In genomic region chr6:131627724-131628682, GRCh38 we compare ENCODE assay signal across 8 cellular contexts. TPM values are rescaled to one million over a fixed set of nuclear protein-coding genes. Genes with fewer than 3 reads are reported as not detected.
A peak's percentile ranks its signal among the peaks of the same experiment; 100 is the strongest.
DNase-seq lines count a peak whose midpoint lies in the region; ATAC-seq and TF ChIP-seq lines count a peak whose summit lies in the region.

MED23 (minus strand) TSS chr6:131628242; CDS start chr6:131628049, 193 bp downstream.

- peaks cover 10% of the 10 kb centered on the region for H3K36me3 Mint-ChIP-seq in activated CD4-positive, alpha-beta T cell treated with anti-CD3 and anti-CD28 coated beads for 36 hours (ENCODE audit: low read depth)

- H3K4me3 ChIP-seq in BJ (ENCODE audit: low read depth, low read length) = peak within 1 kb of the TSS; percentile 74
- H3K4me3 ChIP-seq in choroid plexus epithelial cell (ENCODE audit: low read depth, low read length) = peak within 1 kb of the TSS; percentile 86

- no peaks in the 10 kb centered on the region for H3K27me3 ChIP-seq in BJ (ENCODE audit: control insufficient read depth, insufficient read depth, low read length)

- TF ChIP-seq CTCF in BJ (IDR thresholded peaks at IDR 0.05; ENCODE audit: insufficient read depth, low read depth, low read length) = peak; percentile 100
- TF ChIP-seq CTCF in choroid plexus epithelial cell (conservative IDR thresholded peaks at IDR 0.05; ENCODE audit: low read depth, low read length) = peak; percentile 97

- peak within 1 kb of the TSS; percentile 86 for H3K4me3 Mint-ChIP-seq in activated CD4-positive, alpha-beta T cell treated with anti-CD3 and anti-CD28 coated beads for 36 hours

- H3K36me3 ChIP-seq in BJ (ENCODE audit: control insufficient read depth, insufficient read depth, low read length) = peaks cover 3% of the 10 kb centered on the region; the same call in 1 of the 2 replicates

- DNase-seq in BJ (ENCODE audit: low read depth) (peak; percentile 61), GM19238 (ENCODE audit: insufficient read length, low spot score) (peak; percentile 61), NCI-H510A treated with DMSO at 0.1 percent for 48 hours (lab: John Stamatoyannopoulos, UW) (peak; percentile 80), choroid plexus epithelial cell (ENCODE audit: low read depth) (peak; percentile 97), kidney glomerular epithelial cell (lab: John Stamatoyannopoulos, UW) (peak; percentile 88)
- peak; percentile 97 for DNase-seq in activated CD4-positive, alpha-beta T cell treated with anti-CD3 and anti-CD28 coated beads for 36 hours
- peak; percentile 85 to 97 for DNase-seq in stimulated activated CD4-positive, alpha-beta T cell treated with anti-CD3 and anti-CD28 coated beads, Interleukin-1b, Interleukin-23, amount 100 ng/mL, for 1 hour (ENCODE audit: low read depth in 2 of 2)

- H3K9me3 Mint-ChIP-seq in activated CD4-positive, alpha-beta T cell treated with anti-CD3 and anti-CD28 coated beads for 36 hours (ENCODE audit: low read depth) = no peaks in the 10 kb centered on the region

- CTCF ChIA-PET in BJ (lab: Yijun Ruan, JAX) = interaction anchor here (0.6 to 3.2 kb wide), 32 partner anchors 8 to 1533 kb away, joined by 3 to 39 read pairs (median 4); partner anchors contain the start of gene ENPP3
- CTCF ChIA-PET in activated CD4-positive, alpha-beta T cell treated with anti-CD3 and anti-CD28 coated beads for 36 hours (lab: Charles Lee) = interaction anchor here (0.6 to 3.1 kb wide), 41 partner anchors 9 to 1498 kb away, joined by 3 to 24 read pairs (median 4); partner anchors contain the start of genes ARG1, ENPP3 and SLC18B1

- ATAC-seq in HG03442 (IDR thresholded peaks at IDR 0.05; ENCODE audit: unreplicated experiment) = peak; percentile 98
- peak; percentile 87 for ATAC-seq in activated CD4-positive, alpha-beta T cell treated with anti-CD3 and anti-CD28 coated beads for 36 hours

- H3K4me1 Mint-ChIP-seq in activated CD4-positive, alpha-beta T cell treated with anti-CD3 and anti-CD28 coated beads for 36 hours = peaks cover 27% of the 10 kb centered on the region

- peak within 1 kb of the TSS; percentile 92 for H3K27ac Mint-ChIP-seq in activated CD4-positive, alpha-beta T cell treated with anti-CD3 and anti-CD28 coated beads for 36 hours

- no peaks in the 10 kb centered on the region for H3K27me3 Mint-ChIP-seq in activated CD4-positive, alpha-beta T cell treated with anti-CD3 and anti-CD28 coated beads for 36 hours

- POLR2A ChIA-PET in BJ (lab: Charles Lee) = no interaction called here
- POLR2A ChIA-PET in activated CD4-positive, alpha-beta T cell treated with anti-CD3 and anti-CD28 coated beads for 36 hours (lab: Charles Lee) = interaction anchor here (0.6 to 1.2 kb wide), 3 partner anchors 14 to 25 kb away, joined by 3 to 5 read pairs (median 4); no protein-coding TSS in a partner anchor

- intact Hi-C loops in activated CD4-positive, alpha-beta T cell treated with anti-CD3 and anti-CD28 coated beads for 36 hours (cut with DNase I, micrococcal nuclease) = loop anchor here (1.0 to 5.0 kb wide), 10 partner anchors 59 to 1184 kb away; partner anchors contain the start of genes AKAP7 (in 1 of the 2) and RPS12 (in 1 of the 2)

RNA-seq across cellular contexts. Expression of gene MED23, which starts in this region (rescaled TPM):
- polyA plus RNA-seq in BJ (2011; rRNA removed) = 16.5 and 28.5 TPM in 2 replicates
- 17.3 and 22.8 TPM in 2 replicates for polyA minus RNA-seq in BJ (2011; rRNA and poly(A)+ RNA removed)
- 10 to 100 TPM; 23.9 to 26.0 TPM for total RNA-seq in activated CD4-positive, alpha-beta T cell treated with anti-CD3 and anti-CD28 coated beads for 36 hours

Comparison
In these comparisons a context has a peak if more than half of its experiments do, and no peak if none do; other contexts are left out.
1. Peak in every context shown above with its lines: DNase-seq, ATAC-seq and H3K4me3 ChIP-seq.